Comparison of ENCODE assay signal across 20 cellular contexts in the genomic region with DNA sequence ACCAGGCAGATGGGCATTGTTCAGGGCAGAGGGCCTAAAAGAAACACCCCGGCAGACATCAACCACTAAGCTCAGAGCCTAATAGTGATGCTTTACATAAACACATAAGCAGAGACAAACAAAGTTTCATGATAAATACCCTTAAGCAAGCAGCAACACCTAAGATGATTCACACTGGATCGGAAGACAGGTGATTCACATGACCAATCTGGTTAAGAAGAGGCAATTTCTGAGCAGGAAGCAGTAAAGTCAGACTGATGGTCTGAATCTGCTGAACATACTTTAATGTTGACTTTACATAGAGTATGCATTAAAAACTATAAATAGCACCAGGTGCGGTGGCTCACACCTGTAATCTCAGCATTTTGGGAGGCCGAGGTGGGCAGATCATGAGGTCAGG. TPM values are rescaled to one million over a fixed set of nuclear protein-coding genes. Genes with fewer than 3 reads are reported as not detected.
DNase-seq lines count a peak whose midpoint lies in the region; ATAC-seq and TF ChIP-seq lines count a peak whose summit lies in the region.
"Had no signal": no experiment of that assay in that cellular context is flagged by ENCODE, and none has a peak within 500 bp of the region (broad histone marks: within the 10 kb centered on the region; RNA-seq: fewer than 3 reads in every experiment).

No MANE protein-coding gene starts in this region.

- H3K27ac ChIP-seq in RWPE2 (ENCODE audit: poor library complexity, severe bottlenecking): peak overlapping the region; percentile 45
- peak overlapping the region; percentile 26 for H3K27ac ChIP-seq in suprapubic skin
- no peak overlapping the region for H3K27ac ChIP-seq in dorsolateral prefrontal cortex
- H3K27ac ChIP-seq in prostate gland: no peak overlapping the region
- H3K27ac ChIP-seq: HL-60 had no signal

- no peaks in the 10 kb centered on the region for H3K9me3 ChIP-seq in RWPE2 (ENCODE audit: severe bottlenecking)
- no peaks in the 10 kb centered on the region for H3K9me3 ChIP-seq in suprapubic skin
- no peaks in the 10 kb centered on the region for H3K9me3 ChIP-seq in prostate gland
- H3K9me3 ChIP-seq: BE2C had no signal

- TF ChIP-seq POLR2A in suprapubic skin (IDR thresholded peaks at IDR 0.05): no peak
- no peak for TF ChIP-seq POLR2A in prostate gland (IDR thresholded peaks at IDR 0.05)

- TF ChIP-seq CTCF in RWPE2 (IDR thresholded peaks at IDR 0.05; ENCODE audit: poor library complexity, severe bottlenecking) (no peak), epithelial cell of esophagus (IDR thresholded peaks at IDR 0.05; ENCODE audit: insufficient read depth, low read depth, low read length, missing control alignments) (no peak), suprapubic skin (IDR thresholded peaks at IDR 0.05) (no peak), dorsolateral prefrontal cortex (IDR thresholded peaks at IDR 0.05 in 54 of 56, conservative IDR thresholded peaks at IDR 0.05 in 2 of 56; ENCODE audit: low read depth in 1 of 56, partially characterized antibody in 56 of 56) (no peak), prostate gland (IDR thresholded peaks at IDR 0.05) (no peak)

- H3K4me3 ChIP-seq in RWPE2 (ENCODE audit: severe bottlenecking) (no peak overlapping the region), epithelial cell of esophagus (ENCODE audit: low read length) (no peak overlapping the region), suprapubic skin (no peak overlapping the region), dorsolateral prefrontal cortex (no peak overlapping the region), prostate gland (no peak overlapping the region)
- H3K4me3 ChIP-seq: GM23338 had no signal

- H3K36me3 ChIP-seq in RWPE2 (ENCODE audit: low read depth): no peaks in the 10 kb centered on the region
- H3K36me3 ChIP-seq in suprapubic skin: no peaks in the 10 kb centered on the region
- H3K36me3 ChIP-seq in prostate gland: no peaks in the 10 kb centered on the region
- H3K36me3 ChIP-seq: BE2C had no signal

- DNase-seq in RWPE2 (ENCODE audit: low spot score) (no peak), epithelial cell of esophagus (ENCODE audit: low read depth) (peak; percentile 95), islet precursor cell (peak; percentile 34), suprapubic skin (ENCODE audit: low spot score in 2 of 2) (no peak), dorsolateral prefrontal cortex (no peak), prostate gland (ENCODE audit: low spot score) (no peak), ureter (ENCODE audit: low spot score) (no peak)
- DNase-seq: ACHN; BE2C; C1 segment of cervical spinal cord; CD4-positive, CD25-positive, alpha-beta regulatory T cell; CD8-positive, alpha-beta memory T cell; COR-L47; DMS 273 treated with DMSO at 0.1 percent for 48 hours; DMS53; DND-41; HCEC 1CT; IMR-90 had no signal

- intact Hi-C loops in dorsolateral prefrontal cortex (cut with DNase I): loop anchor here in 1 of 2 donors (5.0 kb wide), 1 partner anchor 470 kb away; no protein-coding TSS in a partner anchor
- intact Hi-C loops in prostate gland (cut with DNase I): loop anchor here (10.0 kb wide), 1 partner anchor 213 kb away; no protein-coding TSS in a partner anchor

- WGBS in suprapubic skin: 72% methylated on average over 4 of the region's 4 CpGs
- WGBS in prostate gland: 72% methylated on average over 4 of the region's 4 CpGs

- H3K4me1 ChIP-seq in RWPE2 (ENCODE audit: insufficient read depth, poor library complexity, severe bottlenecking): peaks cover 25% of the 10 kb centered on the region
- peaks cover 42% of the 10 kb centered on the region for H3K4me1 ChIP-seq in suprapubic skin
- no peaks in the 10 kb centered on the region for H3K4me1 ChIP-seq in prostate gland (replicated peaks)
- H3K4me1 ChIP-seq: BE2C had no signal

- no peak for TF ChIP-seq EP300 in suprapubic skin (IDR thresholded peaks at IDR 0.05)

- H3K27me3 ChIP-seq in RWPE2 (ENCODE audit: insufficient read depth, poor library complexity, severe bottlenecking) (no peaks in the 10 kb centered on the region), suprapubic skin (no peaks in the 10 kb centered on the region), dorsolateral prefrontal cortex (no peaks in the 10 kb centered on the region), prostate gland (replicated peaks; ENCODE audit: insufficient read depth) (no peaks in the 10 kb centered on the region)

- ATAC-seq in RWPE2 (ENCODE audit: low read depth): peak; percentile 75
- ATAC-seq: GM23338 had no signal

RNA-seq across cellular contexts. Expression of gene SYN3, which starts 56.1 kb away (rescaled TPM):
- total RNA-seq in suprapubic skin (1 to 10 TPM in 2 of 4 donors, under 1 TPM in 1, not detected in 1; 0.72 to 7.1 (median 4.4) TPM), dorsolateral prefrontal cortex (100 to 1,000 TPM in 81 of 120 experiments, 10 to 100 TPM in 39; 53.4 to 203 (median 115) TPM), prostate gland (10 to 100 TPM in 1 of 2 donors, not detected in 1; 10.3 TPM), ureter (0.70 TPM)
- total RNA-seq: CD4-positive, CD25-positive, alpha-beta regulatory T cell; CD8-positive, alpha-beta memory T cell; IMR-90 had no signal

Comparison
In these comparisons a context has a peak if more than half of its experiments do, and no peak if none do; other contexts are left out.
1. DNase-seq: peak in epithelial cell of esophagus (single experiment) and islet precursor cell (single experiment); none in RWPE2 (single experiment), suprapubic skin (0 of 2), dorsolateral prefrontal cortex (0 of 10), prostate gland (single experiment) and ureter (single experiment).
2. H3K27ac ChIP-seq: peak in RWPE2 (single experiment) and suprapubic skin (single experiment); none in dorsolateral prefrontal cortex (0 of 59) and prostate gland (0 of 2).
3. RNA of gene SYN3, which starts 56.1 kb away (total RNA-seq): 53.4 to 203 TPM in dorsolateral prefrontal cortex; 10.3 TPM in prostate gland, 0.72 to 7.1 TPM in suprapubic skin and 0.70 TPM in ureter (single experiment); every median in the first group is over 4 times any median in the second.